In genomic region chrX:150697641-150698040, GRCh38 we compare ENCODE assay signal across 20 cellular contexts. TPM values are rescaled to one million over a fixed set of nuclear protein-coding genes. Genes with fewer than 3 reads are reported as not detected.
DNase-seq lines count a peak whose midpoint lies in the region; ATAC-seq, FAIRE-seq and TF ChIP-seq lines count a peak whose summit lies in the region.
"Had no signal": no experiment of that assay in that cellular context is flagged by ENCODE, and none has a peak within 500 bp of the region (broad histone marks: within the 10 kb centered on the region; RNA-seq: fewer than 3 reads in every experiment).

No MANE protein-coding gene starts in this region.

- H3K27me3 ChIP-seq in K562 (ENCODE audit: control insufficient read depth in 2 of 2, insufficient read depth in 2 of 2, low read length in 2 of 2) = no peaks in the 10 kb centered on the region
- no peaks in the 10 kb centered on the region for H3K27me3 ChIP-seq in upper lobe of right lung
- H3K27me3 ChIP-seq: brain microvascular endothelial cell, testis had no signal

- no peak for TF ChIP-seq POLR2A in K562 (conservative IDR thresholded peaks at IDR 0.05)

- ATAC-seq in K562 = no peak
- ATAC-seq in upper lobe of right lung = no peak
- ATAC-seq: Right ventricle myocardium inferior had no signal

- H3K4me1 Mint-ChIP-seq in T-helper 1 cell treated with Interleukin-12 subunit alpha and Interleukin-12 subunit beta and Interleukin-4 antibody, amounts not matched to agents 30 μg/mL and 1 μg/mL, for 36 hours (ENCODE audit: low read depth) = peaks cover 34% of the 10 kb centered on the region
- H3K4me1 Mint-ChIP-seq in stimulated activated naive CD8-positive, alpha-beta T cell treated with anti-CD3 and anti-CD28 coated beads, Interleukin-15, Interleukin-2, amounts not matched to agents 100 ng/mL and 50 ng/mL, for 24 hours (ENCODE audit: low read depth) = peaks cover 53% of the 10 kb centered on the region
- peaks cover 30% of the 10 kb centered on the region for H3K4me1 Mint-ChIP-seq in Calu3 (ENCODE audit: low read depth, unreplicated experiment)

- H3K4me3 Mint-ChIP-seq in T-helper 1 cell treated with Interleukin-12 subunit alpha and Interleukin-12 subunit beta and Interleukin-4 antibody, amounts not matched to agents 30 μg/mL and 1 μg/mL, for 36 hours = peak overlapping the region; percentile 86
- peak overlapping the region; percentile 90 for H3K4me3 Mint-ChIP-seq in stimulated activated naive CD8-positive, alpha-beta T cell treated with anti-CD3 and anti-CD28 coated beads, Interleukin-15, Interleukin-2, amounts not matched to agents 100 ng/mL and 50 ng/mL, for 24 hours
- H3K4me3 Mint-ChIP-seq in Calu3 (ENCODE audit: low read depth, unreplicated experiment) = no peak overlapping the region

- BruUV-seq in K562 (replicated peaks; lab: Mats Ljungman, UMichigan) (no TSS peak), Calu3 (replicated peaks; lab: Mats Ljungman, UMichigan) (no TSS peak)

- 91% methylated on average over 7 of the region's 7 CpGs for WGBS in K562 (ENCODE audit: insufficient coverage, low coverage, missing lambda C conversion rate)

- peak overlapping the region; percentile 67 for H3K27ac Mint-ChIP-seq in T-helper 1 cell treated with Interleukin-12 subunit alpha and Interleukin-12 subunit beta and Interleukin-4 antibody, amounts not matched to agents 30 μg/mL and 1 μg/mL, for 36 hours
- peak overlapping the region; percentile 89 for H3K27ac Mint-ChIP-seq in stimulated activated naive CD8-positive, alpha-beta T cell treated with anti-CD3 and anti-CD28 coated beads, Interleukin-15, Interleukin-2, amounts not matched to agents 100 ng/mL and 50 ng/mL, for 24 hours
- H3K27ac Mint-ChIP-seq in Calu3 (ENCODE audit: unreplicated experiment) = no peak overlapping the region

- H3K27ac ChIP-seq in K562 (ENCODE audit: extremely low read depth, low read depth, low read length) (no peak overlapping the region), upper lobe of right lung (no peak overlapping the region)
- H3K27ac ChIP-seq: brain microvascular endothelial cell, epithelial cell of prostate, left ventricle myocardium inferior, testis had no signal

- peaks cover 48% of the 10 kb centered on the region for H3K79me2 ChIP-seq in K562 (ENCODE audit: control insufficient read depth, insufficient read depth, low read length)

- peaks cover 4% of the 10 kb centered on the region; the same call in 1 of the 2 replicates for H4K20me1 ChIP-seq in K562 (replicated peaks; ENCODE audit: control insufficient read depth, insufficient read depth, low read length)

- H3K9me1 ChIP-seq in K562 (ENCODE audit: control insufficient read depth, insufficient read depth, low read length) = no peaks in the 10 kb centered on the region

- CTCF ChIA-PET in K562 (lab: Yijun Ruan, JAX; ENCODE audit: low intra/inter-chr PET ratio) = no interaction called here
- CTCF ChIA-PET in Calu3 (lab: Charles Lee) = no interaction called here

- POLR2A ChIA-PET in K562 (lab: Yijun Ruan, JAX) = interaction anchor here (0.6 kb wide), 1 partner anchor 140 kb away, joined by 3 read pairs; no protein-coding TSS in a partner anchor

- no peak for TF ChIP-seq EP300 in K562 (IDR thresholded peaks at IDR 0.05; ENCODE audit: low read length)

- no peak overlapping the region for H2AFZ ChIP-seq in K562 (ENCODE audit: low read depth, low read length)

- no peak for FAIRE-seq in K562 (lab: Jason Lieb, UNC)
- FAIRE-seq: frontal cortex had no signal

- H3K9me3 ChIP-seq in K562 (replicated peaks; ENCODE audit: control insufficient read depth, insufficient read depth, low read depth, low read length) = no peaks in the 10 kb centered on the region
- no peaks in the 10 kb centered on the region for H3K9me3 ChIP-seq in upper lobe of right lung
- H3K9me3 ChIP-seq: left ventricle myocardium inferior, testis had no signal

- intact Hi-C loops in K562 (cut with micrococcal nuclease) = loop anchor here (10.0 kb wide), 1 partner anchor 813 kb away; the partner anchor contains the start of gene MAGEA8
- intact Hi-C loops in Calu3 (cut with micrococcal nuclease; ENCODE audit: unreplicated experiment) = no loop called here
- intact Hi-C loops in upper lobe of right lung (cut with DNase I) = no loop called here

- peaks cover 3% of the 10 kb centered on the region for H3K36me3 Mint-ChIP-seq in T-helper 1 cell treated with Interleukin-12 subunit alpha and Interleukin-12 subunit beta and Interleukin-4 antibody, amounts not matched to agents 30 μg/mL and 1 μg/mL, for 36 hours (ENCODE audit: low read depth)
- peaks cover 14% of the 10 kb centered on the region for H3K36me3 Mint-ChIP-seq in stimulated activated naive CD8-positive, alpha-beta T cell treated with anti-CD3 and anti-CD28 coated beads, Interleukin-15, Interleukin-2, amounts not matched to agents 100 ng/mL and 50 ng/mL, for 24 hours (ENCODE audit: low read depth)
- H3K36me3 Mint-ChIP-seq in Calu3 (ENCODE audit: insufficient read depth, unreplicated experiment) = peaks cover 20% of the 10 kb centered on the region

- no peak overlapping the region for H3K9ac ChIP-seq in K562 (ENCODE audit: insufficient read depth in 1 of 2, low read depth in 2 of 2, low read length in 2 of 2)

- H3K36me3 ChIP-seq in K562 (ENCODE audit: control insufficient read depth, insufficient read depth, low read length) (peaks cover 33% of the 10 kb centered on the region), upper lobe of right lung (no peaks in the 10 kb centered on the region)
- H3K36me3 ChIP-seq: brain microvascular endothelial cell, left ventricle myocardium inferior had no signal

- peak; percentile 34 for DNase-seq in stimulated activated CD4-positive, alpha-beta T cell treated with anti-CD3 and anti-CD28 coated beads, Interleukin-15, amount 100 ng/mL, for 24 hours
- no peak for DNase-seq in stimulated activated CD4-positive, alpha-beta T cell treated with anti-CD3 and anti-CD28 coated beads, Interleukin-4, amount 100 ng/mL, for 1 hour
- DNase-seq in K562 (ENCODE audit: extremely low read depth in 1 of 4, low spot score in 3 of 4) (no peak), Calu3 (no peak), retina (no peak), upper lobe of right lung (no peak)
- DNase-seq: activated effector memory CD4-positive, alpha-beta T cell treated with anti-CD3 and anti-CD28 coated beads, Interleukin-2, amount 50 U/mL, for 16 hours; brain microvascular endothelial cell; DMS 273 treated with DMSO at 0.1 percent for 48 hours; HCEC 1CT; left ventricle myocardium inferior; NCI-H1694 treated with DMSO at 0.1 percent for 48 hours; NCI-H446; NK-92 treated with Interleukin-12 subunit alpha and Interleukin-12 subunit beta, amount 100 ng/mL, for 24 hours; testis had no signal

- H3K9me3 Mint-ChIP-seq in T-helper 1 cell treated with Interleukin-12 subunit alpha and Interleukin-12 subunit beta and Interleukin-4 antibody, amounts not matched to agents 30 μg/mL and 1 μg/mL, for 36 hours = no peaks in the 10 kb centered on the region
- H3K9me3 Mint-ChIP-seq in stimulated activated naive CD8-positive, alpha-beta T cell treated with anti-CD3 and anti-CD28 coated beads, Interleukin-15, Interleukin-2, amounts not matched to agents 100 ng/mL and 50 ng/mL, for 24 hours = no peaks in the 10 kb centered on the region
- H3K9me3 Mint-ChIP-seq in Calu3 (ENCODE audit: low read depth, unreplicated experiment) = no peaks in the 10 kb centered on the region

- in situ Hi-C loops in K562 (cut with MboI) = no loop called here

- H3K27me3 Mint-ChIP-seq in T-helper 1 cell treated with Interleukin-12 subunit alpha and Interleukin-12 subunit beta and Interleukin-4 antibody, amounts not matched to agents 30 μg/mL and 1 μg/mL, for 36 hours (ENCODE audit: low read depth) = no peaks in the 10 kb centered on the region
- no peaks in the 10 kb centered on the region for H3K27me3 Mint-ChIP-seq in stimulated activated naive CD8-positive, alpha-beta T cell treated with anti-CD3 and anti-CD28 coated beads, Interleukin-15, Interleukin-2, amounts not matched to agents 100 ng/mL and 50 ng/mL, for 24 hours
- H3K27me3 Mint-ChIP-seq in Calu3 (ENCODE audit: unreplicated experiment) = no peaks in the 10 kb centered on the region

- TF ChIP-seq CTCF in K562 (IDR thresholded peaks at IDR 0.05 in 2 of 3, conservative IDR thresholded peaks at IDR 0.05 in 1 of 3; ENCODE audit: insufficient read depth in 2 of 3, low read depth in 1 of 3, low read length in 3 of 3) (no peak), Calu3 (IDR thresholded peaks at IDR 0.05; ENCODE audit: unreplicated experiment) (no peak), upper lobe of right lung (IDR thresholded peaks at IDR 0.05) (no peak)

- TF ChIP-seq RAD21 in K562 (CRISPR knock-in tag; conservative IDR thresholded peaks at IDR 0.05 in 1 of 2, IDR thresholded peaks at IDR 0.05 in 1 of 2) = no peak

- H3K4me1 ChIP-seq in K562 (replicated peaks in 1 of 2; ENCODE audit: control insufficient read depth in 2 of 2, insufficient read depth in 2 of 2, low read length in 2 of 2) (peaks cover 11 to 14% of the 10 kb centered on the region in 2 experiments; a peak in 4 of 5 replicates), upper lobe of right lung (no peaks in the 10 kb centered on the region)
- H3K4me1 ChIP-seq: testis had no signal

- H3K4me2 ChIP-seq in K562 (ENCODE audit: insufficient read depth, low read length) = no peak overlapping the region

- H3K4me3 ChIP-seq in K562 = no peak overlapping the region
- no peak overlapping the region for H3K4me3 ChIP-seq in upper lobe of right lung
- H3K4me3 ChIP-seq: left ventricle myocardium inferior, testis had no signal

TF ChIP-seq in K562, 482 proteins besides CTCF, POLR2A, EP300 and RAD21 (continues in another document):
- TF ChIP-seq KDM1A (IDR thresholded peaks at IDR 0.05) (0 out of 4 replicates have a peak, but pooled peaks of 1 of the 2 experiments have one; percentile 15), ZNF121 (CRISPR knock-in tag; conservative IDR thresholded peaks at IDR 0.05) (no peak)

RNA-seq across cellular contexts. Expression of gene MTMR1, which starts 4.4 kb away (rescaled TPM):
- 33.7 and 89.5 TPM in 2 replicates for total RNA-seq in K562 (2011; cell fraction: chromatin; rRNA removed; ENCODE audit: low replicate concordance)
- total RNA-seq in K562 (2011; cell fraction: nucleolus; rRNA removed) = 12.2 and 16.1 TPM in 2 replicates
- total RNA-seq in K562 (2011; cell fraction: nucleoplasm; rRNA removed) = 27.9 and 35.1 TPM in 2 replicates
- total RNA-seq in K562 (2014; rRNA removed) = 14.1 and 16.7 TPM in 2 replicates
- 18.1 and 25.2 TPM in 2 replicates for total RNA-seq in K562 (2014; rRNA removed; fragmentation: Illumina TruSeq; extraction: Trizol)
- 22.5 and 25.7 TPM in 2 replicates for total RNA-seq in K562 (2015; rRNA removed; fragmentation: Illumina TruSeq; extraction: Trizol)
- total RNA-seq in K562 (2021) = 24.2 and 24.9 TPM in 2 replicates
- polyA plus RNA-seq in K562 (2011; rRNA removed) = 19.5 and 35.4 TPM in 2 replicates
- 16.8 and 22.8 TPM in 2 replicates for polyA plus RNA-seq in K562 (2011; cell fraction: cytosol; rRNA removed)
- 37.4 and 57.2 TPM in 2 replicates for polyA plus RNA-seq in K562 (2011; cell fraction: nucleus; rRNA removed)
- 16.1 and 17.9 TPM in 2 replicates for polyA plus RNA-seq in K562 (2012)
- 22.6 and 25.8 TPM in 2 replicates for polyA plus RNA-seq in K562 (2014; fragmentation: Illumina TruSeq; extraction: Trizol)
- 1 to 10 TPM in 1 of 2 experiments, under 1 TPM in 1; 0.96 to 1.0 TPM for polyA plus RNA-seq in K562 (2014; fragmentation: Nextera tagmentation; extraction: Ambion mirVana)
- 22.4 and 22.7 TPM in 2 replicates for polyA plus RNA-seq in K562 (2014; rRNA removed)
- 38.0 and 48.5 TPM in 2 replicates for polyA minus RNA-seq in K562 (2011; rRNA and poly(A)+ RNA removed)
- 14.4 and 18.8 TPM in 2 replicates for polyA minus RNA-seq in K562 (2011; cell fraction: cytosol; rRNA and poly(A)+ RNA removed)
- 15.1 and 17.4 TPM in 2 replicates for polyA minus RNA-seq in K562 (2011; cell fraction: nucleus; rRNA and poly(A)+ RNA removed)
- 40.0 and 49.1 TPM in 2 replicates for total RNA-seq in Calu3 (2022)
- 27.3 TPM for total RNA-seq in upper lobe of right lung
